ENCODE assay signal across 32 cellular contexts in the genomic region with DNA sequence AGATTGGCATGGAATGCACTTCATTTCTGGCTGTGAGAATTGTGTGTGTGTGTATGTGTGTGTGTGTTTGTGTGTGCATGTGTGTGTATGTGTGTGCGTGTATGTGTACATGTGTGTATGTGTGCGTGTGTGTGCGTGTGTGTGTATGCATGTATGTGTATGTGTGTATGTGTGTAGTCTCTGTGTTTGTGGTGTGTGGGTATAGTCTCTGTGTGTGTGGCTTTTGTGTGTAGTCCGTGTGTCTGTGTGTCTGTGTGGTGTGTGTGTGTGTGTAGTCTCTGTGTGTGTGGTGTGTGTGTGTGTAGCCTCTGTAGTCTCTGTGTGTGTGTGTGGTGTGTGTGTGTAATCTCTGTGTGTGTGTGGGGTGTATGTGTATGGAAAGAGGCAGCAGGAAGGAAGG.
"Had no signal": no experiment of that assay in that cellular context is flagged by ENCODE, and none has a peak within 500 bp of the region (broad histone marks: within the 10 kb centered on the region; RNA-seq: fewer than 3 reads in every experiment).

No MANE protein-coding gene starts in this region.

- H3K36me3 ChIP-seq: cardiac muscle cell, colonic mucosa, esophagus squamous epithelium, gastroesophageal sphincter, WERI-Rb-1 had no signal

- H3K27ac ChIP-seq: body of pancreas, cardiac muscle cell, colonic mucosa, epithelial cell of prostate, esophagus squamous epithelium, gastroesophageal sphincter, WERI-Rb-1 had no signal

- H3K4me1 Mint-ChIP-seq: activated B cell treated with CpG ODN at 0.5 μM for 24 hours; activated T-helper 17 cell treated with anti-CD3 and anti-CD28 coated beads, Interleukin-2, amount 50 U/mL, for 72 hours; T-helper 17 cell had no signal

- H3K27me3 ChIP-seq: body of pancreas, cardiac muscle cell, colonic mucosa, esophagus squamous epithelium, gastroesophageal sphincter had no signal

- H3K27ac Mint-ChIP-seq: activated B cell treated with CpG ODN at 0.5 μM for 24 hours; activated CD8-positive, alpha-beta T cell treated with anti-CD3 and anti-CD28 coated beads for 36 hours; activated naive CD8-positive, alpha-beta T cell; activated T-helper 17 cell treated with anti-CD3 and anti-CD28 coated beads, Interleukin-2, amount 50 U/mL, for 72 hours; T-helper 17 cell; T-helper 2 cell treated with Interferon-gamma antibody and Interleukin-4, amounts not matched to agents 5 μg/mL and 100 μg/mL, for 36 hours had no signal

- ATAC-seq: activated CD4-positive, CD25-positive, alpha-beta regulatory T cell treated with anti-CD3 and anti-CD28 coated beads, Interleukin-2, amount 50 U/mL, for 24 hours; activated CD8-positive, alpha-beta T cell treated with anti-CD3 and anti-CD28 coated beads for 36 hours; activated T-cell treated with anti-CD3 and anti-CD28 coated beads, Interleukin-2, amount 50 U/mL, for 4 hours; activated T-helper 17 cell treated with anti-CD3 and anti-CD28 coated beads, Interleukin-2, amount 50 U/mL, for 72 hours; body of pancreas; gastroesophageal sphincter; T-helper 17 cell had no signal

- H3K9me3 ChIP-seq: body of pancreas, colonic mucosa, gastroesophageal sphincter had no signal

- H3K4me1 ChIP-seq: body of pancreas, colonic mucosa, esophagus squamous epithelium, gastroesophageal sphincter had no signal

- H3K4me3 Mint-ChIP-seq: activated B cell treated with CpG ODN at 0.5 μM for 24 hours; activated CD8-positive, alpha-beta T cell treated with anti-CD3 and anti-CD28 coated beads for 36 hours; activated naive CD8-positive, alpha-beta T cell; activated T-cell treated with anti-CD3 and anti-CD28 coated beads, Interleukin-2, amount 50 U/mL, for 4 hours; activated T-helper 17 cell treated with anti-CD3 and anti-CD28 coated beads, Interleukin-2, amount 50 U/mL, for 72 hours; T-helper 17 cell; T-helper 2 cell treated with Interferon-gamma antibody and Interleukin-4, amounts not matched to agents 5 μg/mL and 100 μg/mL, for 36 hours had no signal

- DNase-seq: activated B cell treated with CpG ODN at 0.5 μM for 24 hours; activated CD4-positive, alpha-beta T cell treated with anti-CD3 and anti-CD28 coated beads for 48 hours; activated CD4-positive, alpha-beta T cell treated with anti-CD3 and anti-CD28 coated beads, Interleukin-2, amount 50 U/mL, for 1 hour; activated CD4-positive, alpha-beta T cell treated with anti-CD3 and anti-CD28 coated beads, Interleukin-2, amount 50 U/mL, for 48 hours; activated CD8-positive, alpha-beta memory T cell treated with anti-CD3 and anti-CD28 coated beads for 24 hours; activated CD8-positive, alpha-beta T cell treated with anti-CD3 and anti-CD28 coated beads for 36 hours; activated effector memory CD4-positive, alpha-beta T cell treated with Interleukin-2 at 50 U/mL for 16 hours; activated gamma-delta T cell treated with Interleukin-2 at 50 U/mL for 16 hours; activated naive CD4-positive, alpha-beta T cell treated with anti-CD3 and anti-CD28 coated beads, Interleukin-2, amount 50 U/mL, for 16 hours; activated naive CD4-positive, alpha-beta T cell treated with Interleukin-2 at 50 U/mL for 16 hours; activated T-cell treated with anti-CD3 and anti-CD28 coated beads, Interleukin-2, amount 50 U/mL, for 4 hours; amygdala; body of pancreas; central memory CD4-positive, alpha-beta T cell; cerebellar nuclear complex; colonic mucosa; effector CD8-positive, alpha-beta T cell; esophagus squamous epithelium; foreskin melanocyte; T-helper 1 cell; T-helper 17 cell; T1000; WERI-Rb-1 had no signal

- H3K9me3 Mint-ChIP-seq: activated B cell treated with CpG ODN at 0.5 μM for 24 hours had no signal

- H3K4me3 ChIP-seq: body of pancreas, cardiac muscle cell, colonic mucosa, esophagus squamous epithelium, gastroesophageal sphincter had no signal

- H3K27me3 Mint-ChIP-seq: activated B cell treated with CpG ODN at 0.5 μM for 24 hours; activated CD8-positive, alpha-beta T cell treated with anti-CD3 and anti-CD28 coated beads for 36 hours; activated naive CD8-positive, alpha-beta T cell; activated T-helper 17 cell treated with anti-CD3 and anti-CD28 coated beads, Interleukin-2, amount 50 U/mL, for 72 hours; T-helper 17 cell had no signal

- FAIRE-seq: endometrium, endothelial cell of umbilical vein had no signal

- H3K36me3 Mint-ChIP-seq: activated naive CD8-positive, alpha-beta T cell had no signal
